ENCODE assay signal across 22 cellular contexts in genomic region chr3:181457190-181457589, GRCh38.
DNase-seq lines count a peak whose midpoint lies in the region; ATAC-seq and TF ChIP-seq lines count a peak whose summit lies in the region.
"Had no signal": no experiment of that assay in that cellular context is flagged by ENCODE, and none has a peak within 500 bp of the region (broad histone marks: within the 10 kb centered on the region; RNA-seq: fewer than 3 reads in every experiment).

No MANE protein-coding gene starts in this region.

- H3K27me3 Mint-ChIP-seq in effector memory CD8-positive, alpha-beta T cell, result no peaks in the 10 kb centered on the region
- H3K27me3 Mint-ChIP-seq: activated naive CD8-positive, alpha-beta T cell treated with anti-CD3 and anti-CD28 coated beads, Interleukin-2, amount 50 U/mL, for 24 hours; CD4-positive, CD25-positive, alpha-beta regulatory T cell; naive thymus-derived CD8-positive, alpha-beta T cell had no signal

- no peaks in the 10 kb centered on the region for H3K9me3 ChIP-seq in right cardiac atrium (ENCODE audit: control insufficient read depth, low read length)
- no peaks in the 10 kb centered on the region for H3K9me3 ChIP-seq in heart right ventricle
- H3K9me3 ChIP-seq: gastroesophageal sphincter, lower lobe of right lung, prostate gland, uterus had no signal

- H3K36me3 Mint-ChIP-seq in effector memory CD8-positive, alpha-beta T cell (ENCODE audit: insufficient read depth), result no peaks in the 10 kb centered on the region
- H3K36me3 Mint-ChIP-seq: CD4-positive, CD25-positive, alpha-beta regulatory T cell had no signal

- H3K9me3 Mint-ChIP-seq in effector memory CD8-positive, alpha-beta T cell, result peaks cover 2 to 14% of the 10 kb centered on the region in 2 donors
- H3K9me3 Mint-ChIP-seq: T-helper 1 cell treated with Interleukin-12 subunit alpha and Interleukin-12 subunit beta and Interleukin-4 antibody, amounts not matched to agents 30 μg/mL and 1 μg/mL, for 36 hours had no signal

- intact Hi-C loops in right cardiac atrium (cut with DNase I), result no loop called here
- intact Hi-C loops in heart right ventricle (cut with DNase I), result no loop called here

- ATAC-seq in right cardiac atrium (no peak), heart right ventricle (no peak), HG03378 (IDR thresholded peaks at IDR 0.05; ENCODE audit: unreplicated experiment) (no peak)
- no peak for ATAC-seq in effector memory CD8-positive, alpha-beta T cell (replicated peaks)
- ATAC-seq: activated naive CD8-positive, alpha-beta T cell treated with anti-CD3 and anti-CD28 coated beads, Interleukin-2, amount 50 U/mL, for 24 hours; gastroesophageal sphincter; lower lobe of right lung; naive thymus-derived CD8-positive, alpha-beta T cell had no signal

- H3K4me1 Mint-ChIP-seq in effector memory CD8-positive, alpha-beta T cell (ENCODE audit: low read depth in 2 of 2), result no peaks in the 10 kb centered on the region
- H3K4me1 Mint-ChIP-seq: activated naive CD8-positive, alpha-beta T cell treated with anti-CD3 and anti-CD28 coated beads, Interleukin-2, amount 50 U/mL, for 24 hours; CD4-positive, CD25-positive, alpha-beta regulatory T cell; naive thymus-derived CD8-positive, alpha-beta T cell had no signal

- peak; percentile 17 to 48 (median 40) for DNase-seq in right cardiac atrium
- no peak for DNase-seq in heart right ventricle
- DNase-seq in caudate nucleus (lab: John Stamatoyannopoulos, UW), result peak in 60 of 61 donors; percentile 39 to 96 (median 86)
- peak; percentile 95 for DNase-seq in midbrain (lab: John Stamatoyannopoulos, UW)
- no peak for DNase-seq in effector memory CD8-positive, alpha-beta T cell
- DNase-seq in GM19240 (ENCODE audit: insufficient read length, low spot score), result no peak
- no peak for DNase-seq in NCI-H2196 (lab: John Stamatoyannopoulos, UW; ENCODE audit: unreplicated experiment)
- DNase-seq: activated CD4-positive, CD25-positive, alpha-beta regulatory T cell; activated CD8-positive, alpha-beta memory T cell treated with anti-CD3 and anti-CD28 coated beads for 24 hours; activated naive CD8-positive, alpha-beta T cell treated with anti-CD3 and anti-CD28 coated beads, Interleukin-2, amount 50 U/mL, for 24 hours; CD4-positive, CD25-positive, alpha-beta regulatory T cell; DMS79 treated with DMSO at 0.1 percent for 48 hours; HCEC 1CT; lower lobe of right lung; naive thymus-derived CD8-positive, alpha-beta T cell; NCI-H446; stimulated activated naive CD4-positive, alpha-beta T cell; uterus had no signal

- H3K27ac ChIP-seq in right cardiac atrium (ENCODE audit: low read length), result no peak overlapping the region
- H3K27ac ChIP-seq in heart right ventricle, result no peak overlapping the region
- peak overlapping the region; percentile 84 for H3K27ac ChIP-seq in caudate nucleus (ENCODE audit: low read depth, low read length)
- H3K27ac ChIP-seq: gastroesophageal sphincter, lower lobe of right lung, prostate gland, uterus had no signal

- H3K27ac Mint-ChIP-seq in effector memory CD8-positive, alpha-beta T cell, result no peak overlapping the region
- H3K27ac Mint-ChIP-seq: activated naive CD8-positive, alpha-beta T cell treated with anti-CD3 and anti-CD28 coated beads, Interleukin-2, amount 50 U/mL, for 24 hours; CD4-positive, CD25-positive, alpha-beta regulatory T cell; naive thymus-derived CD8-positive, alpha-beta T cell; T-helper 1 cell treated with Interleukin-12 subunit alpha and Interleukin-12 subunit beta and Interleukin-4 antibody, amounts not matched to agents 30 μg/mL and 1 μg/mL, for 36 hours had no signal

- no peaks in the 10 kb centered on the region for H3K4me1 ChIP-seq in right cardiac atrium (ENCODE audit: control insufficient read depth, insufficient read depth, low read length)
- H3K4me1 ChIP-seq in heart right ventricle, result no peaks in the 10 kb centered on the region
- H3K4me1 ChIP-seq: gastroesophageal sphincter, lower lobe of right lung, prostate gland, uterus had no signal

- no peak overlapping the region for H3K4me3 ChIP-seq in right cardiac atrium (ENCODE audit: low read length)
- H3K4me3 ChIP-seq in heart right ventricle, result no peak overlapping the region
- H3K4me3 ChIP-seq: gastroesophageal sphincter, lower lobe of right lung, prostate gland, uterus had no signal

- no peaks in the 10 kb centered on the region for H3K36me3 ChIP-seq in heart right ventricle
- H3K36me3 ChIP-seq: gastroesophageal sphincter, lower lobe of right lung, prostate gland, uterus had no signal

- no peak overlapping the region for H3K4me3 Mint-ChIP-seq in effector memory CD8-positive, alpha-beta T cell
- H3K4me3 Mint-ChIP-seq: activated naive CD8-positive, alpha-beta T cell treated with anti-CD3 and anti-CD28 coated beads, Interleukin-2, amount 50 U/mL, for 24 hours; CD4-positive, CD25-positive, alpha-beta regulatory T cell; naive thymus-derived CD8-positive, alpha-beta T cell; T-helper 1 cell treated with Interleukin-12 subunit alpha and Interleukin-12 subunit beta and Interleukin-4 antibody, amounts not matched to agents 30 μg/mL and 1 μg/mL, for 36 hours had no signal

- H3K27me3 ChIP-seq in right cardiac atrium (ENCODE audit: control insufficient read depth, insufficient read depth), result no peaks in the 10 kb centered on the region
- H3K27me3 ChIP-seq in heart right ventricle, result no peaks in the 10 kb centered on the region
- H3K27me3 ChIP-seq: gastroesophageal sphincter, uterus had no signal

- 81% methylated on average over 9 of the region's 9 CpGs for WGBS in right cardiac atrium
- WGBS in heart right ventricle, 2 donors, result 85% methylated on average over 9 of the region's 9 CpGs

- TF ChIP-seq CTCF in heart right ventricle (IDR thresholded peaks at IDR 0.05), result no peak

Comparison
In these comparisons a context has a peak if more than half of its experiments do, and no peak if none do; other contexts are left out.
1. DNase-seq: peak in right cardiac atrium (3 of 3), caudate nucleus (60 of 61) and midbrain (single experiment); none in heart right ventricle (0 of 2), effector memory CD8-positive, alpha-beta T cell (0 of 3), GM19240 (single experiment) and NCI-H2196 (single experiment).